In the genomic region with DNA sequence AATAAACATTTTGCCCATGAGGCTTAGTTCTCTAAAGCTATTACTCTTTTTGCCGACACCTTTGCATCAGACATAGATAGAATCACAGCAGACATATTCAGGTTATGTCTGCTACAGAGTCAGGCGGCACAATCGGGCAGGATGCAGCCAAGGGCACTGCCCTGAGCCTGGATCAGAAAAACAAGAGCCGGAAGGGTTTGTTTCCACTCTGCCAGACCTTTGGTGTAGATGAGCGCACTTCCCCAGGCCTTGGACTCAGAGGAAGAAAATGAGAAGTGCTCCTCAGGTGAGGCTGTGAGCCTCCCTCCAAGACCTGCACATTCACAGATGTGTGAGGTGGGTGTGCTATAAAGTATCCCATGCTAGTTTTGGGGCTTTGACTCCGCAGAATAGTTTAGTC, we compare ENCODE assay signal across 18 cellular contexts. TPM values are rescaled to one million over a fixed set of nuclear protein-coding genes. Genes with fewer than 3 reads are reported as not detected.
A peak's percentile ranks its signal among the peaks of the same experiment; 100 is the strongest.
DNase-seq lines count a peak whose midpoint lies in the region; ATAC-seq and TF ChIP-seq lines count a peak whose summit lies in the region.
"Had no signal": no experiment of that assay in that cellular context is flagged by ENCODE, and none has a peak within 500 bp of the region (broad histone marks: within the 10 kb centered on the region; RNA-seq: fewer than 3 reads in every experiment).

No MANE protein-coding gene starts in this region.

- H4K8ac ChIP-seq in IMR-90 (ENCODE audit: low read depth in 2 of 2, low read length in 2 of 2) = no peak overlapping the region

- TF ChIP-seq CTCF in IMR-90 (conservative IDR thresholded peaks at IDR 0.05; ENCODE audit: low read depth, low read length) (no peak), tibial artery (IDR thresholded peaks at IDR 0.05) (no peak)

- H3K56ac ChIP-seq in IMR-90 (ENCODE audit: extremely low read depth, insufficient read depth, low read length) = no peak overlapping the region

- DNase-seq in IMR-90 (no peak), dermis blood vessel endothelial cell (peak; percentile 80), lung microvascular endothelial cell (ENCODE audit: low read depth in 2 of 2) (peak; percentile 72 to 84), tibial artery (no peak), HuH-7 (ENCODE audit: low spot score) (no peak)
- DNase-seq in activated CD8-positive, alpha-beta memory T cell treated with anti-CD3 and anti-CD28 coated beads, Interleukin-2, amount 10 ng/mL, durations not matched to agents 7 days and 5 days = no peak
- DNase-seq: ACHN; CD4-positive, alpha-beta T cell; COR-L47; DMS79 treated with DMSO at 0.1 percent for 48 hours; KG1; NCI-H1092; NCI-H1436; NCI-H2029; NCI-H345; OCI-M1 had no signal

- no peak overlapping the region for H2BK5ac ChIP-seq in IMR-90 (ENCODE audit: low read depth, low read length, poor library complexity, severe bottlenecking)

- H2BK20ac ChIP-seq in IMR-90 (ENCODE audit: low read depth, low read length) = no peak overlapping the region

- H2AFZ ChIP-seq in IMR-90 (replicated peaks; ENCODE audit: low read length, poor library complexity) = no peak overlapping the region

- BruUV-seq in IMR-90 (replicated peaks; lab: Mats Ljungman, UMichigan) = no TSS peak

- H2BK120ac ChIP-seq in IMR-90 (ENCODE audit: low read depth, low read length) = no peak overlapping the region

- H3K4ac ChIP-seq in IMR-90 (ENCODE audit: low read depth, low read length) = peak overlapping the region; percentile 32

- H3K27me3 Mint-ChIP-seq in activated CD8-positive, alpha-beta memory T cell treated with anti-CD3 and anti-CD28 coated beads, Interleukin-2, amount 10 ng/mL, durations not matched to agents 7 days and 5 days = peaks cover 16% of the 10 kb centered on the region
- H3K27me3 Mint-ChIP-seq: CD4-positive, alpha-beta T cell had no signal

- 90% methylated on average over 2 of the region's 6 CpGs; no CpG with 5 or more reads in 1 of the 2 experiments for WGBS in IMR-90 (ENCODE audit: extremely low coverage in 2 of 2, insufficient read length in 1 of 2), 2 experiments

- H3K9ac ChIP-seq in IMR-90 (ENCODE audit: low read depth, low read length) = no peak overlapping the region
- H3K9ac ChIP-seq: BLaER1 had no signal

- no peak for TF ChIP-seq POLR2A in IMR-90 (IDR thresholded peaks at IDR 0.05; ENCODE audit: low read depth, low read length)

- no peak overlapping the region for H3K4me2 ChIP-seq in IMR-90 (ENCODE audit: low read depth, low read length)
- H3K4me2 ChIP-seq: BLaER1 had no signal

- no peak overlapping the region for H3K23ac ChIP-seq in IMR-90 (ENCODE audit: low read depth, low read length)

- no peaks in the 10 kb centered on the region for H3K36me3 Mint-ChIP-seq in activated CD8-positive, alpha-beta memory T cell treated with anti-CD3 and anti-CD28 coated beads, Interleukin-2, amount 10 ng/mL, durations not matched to agents 7 days and 5 days

- no peak overlapping the region for H3K4me3 ChIP-seq in IMR-90 (ENCODE audit: insufficient read depth, low read depth, low read length)
- no peak overlapping the region for H3K4me3 ChIP-seq in tibial artery
- H3K4me3 ChIP-seq: BLaER1 had no signal

- H2AK5ac ChIP-seq in IMR-90 (ENCODE audit: low read depth, low read length) = peak overlapping the region; percentile 33; the same call in 1 of the 2 replicates

- TF ChIP-seq RAD21 in IMR-90 (IDR thresholded peaks at IDR 0.05; ENCODE audit: low read length) = no peak

- no peak overlapping the region for H2AK9ac ChIP-seq in IMR-90 (replicated peaks; ENCODE audit: low read depth, low read length, poor library complexity)

- in situ Hi-C loops in IMR-90 (cut with MboI; ENCODE audit: low sequenced_read_pairs) = no loop called here

- no peaks in the 10 kb centered on the region for H3K9me3 ChIP-seq in IMR-90 (ENCODE audit: control insufficient read depth, insufficient read depth, low read length)
- no peaks in the 10 kb centered on the region for H3K9me3 ChIP-seq in tibial artery
- H3K9me3 ChIP-seq: BLaER1 had no signal

- H4K91ac ChIP-seq in IMR-90 (ENCODE audit: insufficient read depth, low read depth, low read length) = no peak overlapping the region

- H3K4me1 Mint-ChIP-seq in activated CD8-positive, alpha-beta memory T cell treated with anti-CD3 and anti-CD28 coated beads, Interleukin-2, amount 10 ng/mL, durations not matched to agents 7 days and 5 days = no peaks in the 10 kb centered on the region

- H3K9me3 Mint-ChIP-seq in activated CD8-positive, alpha-beta memory T cell treated with anti-CD3 and anti-CD28 coated beads, Interleukin-2, amount 10 ng/mL, durations not matched to agents 7 days and 5 days (ENCODE audit: low read depth) = no peaks in the 10 kb centered on the region
- H3K9me3 Mint-ChIP-seq: CD4-positive, alpha-beta T cell had no signal

- peaks cover 38% of the 10 kb centered on the region for H3K9me1 ChIP-seq in IMR-90 (ENCODE audit: insufficient read depth, low read length)

- peaks cover 38% of the 10 kb centered on the region for H4K20me1 ChIP-seq in IMR-90 (ENCODE audit: insufficient read depth, low read length)
- H4K20me1 ChIP-seq: BLaER1 had no signal

- H3K4me3 Mint-ChIP-seq in activated CD8-positive, alpha-beta memory T cell treated with anti-CD3 and anti-CD28 coated beads, Interleukin-2, amount 10 ng/mL, durations not matched to agents 7 days and 5 days = no peak overlapping the region
- H3K4me3 Mint-ChIP-seq: CD4-positive, alpha-beta T cell had no signal

- no peaks in the 10 kb centered on the region for H3K36me3 ChIP-seq in IMR-90 (ENCODE audit: control insufficient read depth, insufficient read depth, low read length)
- no peaks in the 10 kb centered on the region for H3K36me3 ChIP-seq in tibial artery
- H3K36me3 ChIP-seq: BLaER1 had no signal

- CTCF ChIA-PET in IMR-90 (lab: Yijun Ruan, JAX) = interaction anchor here (0.7 kb wide), 1 partner anchor 61 kb away, joined by 4 read pairs; no protein-coding TSS in a partner anchor
- CTCF ChIA-PET in activated CD8-positive, alpha-beta memory T cell treated with anti-CD3 and anti-CD28 coated beads, Interleukin-2, amount 10 ng/mL, durations not matched to agents 7 days and 5 days (lab: Charles Lee) = no interaction called here

- no peak overlapping the region for H3K18ac ChIP-seq in IMR-90 (ENCODE audit: low read depth, low read length)

- H3K27ac ChIP-seq in IMR-90 (ENCODE audit: insufficient read depth, low read length) = no peak overlapping the region
- peak overlapping the region; percentile 69 to 76 for H3K27ac ChIP-seq in tibial artery
- H3K27ac ChIP-seq: BLaER1 had no signal

- ATAC-seq in IMR-90 (ENCODE audit: low read depth) (no peak), GM18861 (IDR thresholded peaks at IDR 0.05; ENCODE audit: unreplicated experiment) (no peak)
- no peak for ATAC-seq in activated CD8-positive, alpha-beta memory T cell treated with anti-CD3 and anti-CD28 coated beads, Interleukin-2, amount 10 ng/mL, durations not matched to agents 7 days and 5 days

- intact Hi-C loops in IMR-90 (cut with micrococcal nuclease) (no loop called here), tibial artery (cut with DNase I; ENCODE audit: low total_unique reads) (no loop called here)

- H3K27me3 ChIP-seq in IMR-90 (ENCODE audit: control insufficient read depth, insufficient read depth, low read length) = no peaks in the 10 kb centered on the region
- H3K27me3 ChIP-seq in tibial artery = no peaks in the 10 kb centered on the region
- H3K27me3 ChIP-seq: BLaER1 had no signal

- dilution Hi-C loops in IMR-90 (cut with HindIII; ENCODE audit: low sequenced_read_pairs, unreplicated experiment) = no loop called here

- H3K79me1 ChIP-seq in IMR-90 (ENCODE audit: low read depth in 1 of 2, low read length in 2 of 2) = peaks cover 28 to 87% of the 10 kb centered on the region in 2 experiments

- H3K4me1 ChIP-seq in IMR-90 (ENCODE audit: control insufficient read depth, insufficient read depth, low read length) (peaks cover 36% of the 10 kb centered on the region), tibial artery (peaks cover 0 to 95% (median 71%) of the 10 kb centered on the region in 4 donors)
- H3K4me1 ChIP-seq: BLaER1 had no signal

- H3K14ac ChIP-seq in IMR-90 (replicated peaks; ENCODE audit: low read depth, low read length) = no peak overlapping the region

- H3K27ac Mint-ChIP-seq in activated CD8-positive, alpha-beta memory T cell treated with anti-CD3 and anti-CD28 coated beads, Interleukin-2, amount 10 ng/mL, durations not matched to agents 7 days and 5 days = no peak overlapping the region
- H3K27ac Mint-ChIP-seq: CD4-positive, alpha-beta T cell had no signal

- no peak overlapping the region; the same call in 2 of the 3 replicates for H2BK15ac ChIP-seq in IMR-90 (ENCODE audit: low read depth, low read length)

- 0 out of 2 replicates have a peak overlapping the region, but pooled peaks have one; percentile 5 for H4K5ac ChIP-seq in IMR-90 (ENCODE audit: low read depth, low read length)

- POLR2A ChIA-PET in IMR-90 (lab: Charles Lee; ENCODE audit: unreplicated experiment) = no interaction called here

TF ChIP-seq in IMR-90, 13 proteins besides CTCF, POLR2A, EP300 and RAD21:
- TF ChIP-seq, protein P1, sequence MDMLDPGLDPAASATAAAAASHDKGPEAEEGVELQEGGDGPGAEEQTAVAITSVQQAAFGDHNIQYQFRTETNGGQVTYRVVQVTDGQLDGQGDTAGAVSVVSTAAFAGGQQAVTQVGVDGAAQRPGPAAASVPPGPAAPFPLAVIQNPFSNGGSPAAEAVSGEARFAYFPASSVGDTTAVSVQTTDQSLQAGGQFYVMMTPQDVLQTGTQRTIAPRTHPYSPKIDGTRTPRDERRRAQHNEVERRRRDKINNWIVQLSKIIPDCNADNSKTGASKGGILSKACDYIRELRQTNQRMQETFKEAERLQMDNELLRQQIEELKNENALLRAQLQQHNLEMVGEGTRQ (IDR thresholded peaks at IDR 0.05; ENCODE audit: low read depth, low read length) = no peak
- TF ChIP-seq, protein P2, sequence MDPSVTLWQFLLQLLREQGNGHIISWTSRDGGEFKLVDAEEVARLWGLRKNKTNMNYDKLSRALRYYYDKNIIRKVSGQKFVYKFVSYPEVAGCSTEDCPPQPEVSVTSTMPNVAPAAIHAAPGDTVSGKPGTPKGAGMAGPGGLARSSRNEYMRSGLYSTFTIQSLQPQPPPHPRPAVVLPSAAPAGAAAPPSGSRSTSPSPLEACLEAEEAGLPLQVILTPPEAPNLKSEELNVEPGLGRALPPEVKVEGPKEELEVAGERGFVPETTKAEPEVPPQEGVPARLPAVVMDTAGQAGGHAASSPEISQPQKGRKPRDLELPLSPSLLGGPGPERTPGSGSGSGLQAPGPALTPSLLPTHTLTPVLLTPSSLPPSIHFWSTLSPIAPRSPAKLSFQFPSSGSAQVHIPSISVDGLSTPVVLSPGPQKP (IDR thresholded peaks at IDR 0.05; ENCODE audit: borderline replicate concordance, low read depth, low read length) = no peak

RNA-seq across cellular contexts. Expression of a gene that starts 43.7 kb away (rescaled TPM):
- total RNA-seq in IMR-90 (2012; rRNA removed) = 132 and 233 TPM in 2 replicates
- 74.4 and 92.3 TPM in 2 replicates for polyA plus RNA-seq in IMR-90 (2012; rRNA removed)
- polyA plus RNA-seq in IMR-90 (2012; cell fraction: cytosol; rRNA removed) = 15.5 and 25.7 TPM in 2 replicates
- polyA plus RNA-seq in IMR-90 (2012; cell fraction: nucleus; rRNA removed; ENCODE audit: low replicate concordance) = 4.8 and 43.9 TPM in 2 replicates
- 182 and 256 TPM in 2 replicates for total RNA-seq in dermis blood vessel endothelial cell
- total RNA-seq in lung microvascular endothelial cell = 149 and 229 TPM in 2 replicates
- total RNA-seq in activated CD8-positive, alpha-beta memory T cell treated with anti-CD3 and anti-CD28 coated beads, Interleukin-2, amount 10 ng/mL, durations not matched to agents 7 days and 5 days = under 1 TPM in 1 of 2 experiments, not detected in 1; 0.33 TPM
- total RNA-seq: CD4-positive, alpha-beta T cell had no signal

Comparison
In these comparisons a context has a peak if more than half of its experiments do, and no peak if none do; other contexts are left out.
1. DNase-seq: peak in dermis blood vessel endothelial cell (single experiment) and lung microvascular endothelial cell (2 of 2); none in IMR-90 (single experiment), tibial artery (0 of 2), HuH-7 (single experiment) and activated CD8-positive, alpha-beta memory T cell treated with anti-CD3 and anti-CD28 coated beads, Interleukin-2, amount 10 ng/mL, durations not matched to agents 7 days and 5 days (single experiment).
2. RNA of a gene that starts 43.7 kb away (total RNA-seq): 149 to 229 TPM in lung microvascular endothelial cell, 182 to 256 TPM in dermis blood vessel endothelial cell and 132 to 233 TPM in IMR-90; 0.33 TPM in activated CD8-positive, alpha-beta memory T cell treated with anti-CD3 and anti-CD28 coated beads, Interleukin-2, amount 10 ng/mL, durations not matched to agents 7 days and 5 days; every median in the first group is over 10 times any median in the second.